Comparison of ENCODE assay signal across 8 cellular contexts in genomic region chr4:75514949-75515612, GRCh38. TPM values are rescaled to one million over a fixed set of nuclear protein-coding genes. Genes with fewer than 3 reads are reported as not detected.
DNase-seq lines count a peak whose midpoint lies in the region; ATAC-seq and TF ChIP-seq lines count a peak whose summit lies in the region.

No MANE protein-coding gene starts in this region.

- H3K4me3 Mint-ChIP-seq in CD14-positive monocyte, result peak overlapping the region in 1 of 2 donors; percentile 98

- H3K4me3 ChIP-seq in breast epithelium (peak overlapping the region; percentile 61 to 86 (median 79)), lung (peak overlapping the region; percentile 84), aorta (ENCODE audit: low read length in 2 of 2) (peak overlapping the region; percentile 36 to 100)

- peaks cover 0 to 2% (median 0%) of the 10 kb centered on the region in 3 donors for H3K27me3 Mint-ChIP-seq in CD14-positive monocyte (ENCODE audit: low read depth in 3 of 3)

- no peak for TF ChIP-seq POLR2A in breast epithelium (IDR thresholded peaks at IDR 0.05)

- intact Hi-C loops in CD14-positive monocyte (cut with micrococcal nuclease) (loop anchor here (10.0 kb wide), 1 partner anchor 210 kb away; the partner anchor contains the start of gene USO1 (in 2 of the 2)), breast epithelium (cut with DNase I; ENCODE audit: low total_unique reads) (no loop called here), aorta (cut with DNase I) (no loop called here)

- peak overlapping the region in 6 of 7 donors; percentile 98 to 99 (median 98) for H3K27ac Mint-ChIP-seq in CD14-positive monocyte

- no peak for DNase-seq in CD14-positive monocyte (ENCODE audit: low spot score)
- peak; percentile 42 for DNase-seq in NAMALWA (ENCODE audit: low spot score)
- no peak for DNase-seq in breast epithelium (ENCODE audit: low spot score in 2 of 2)
- no peak for DNase-seq in lung (ENCODE audit: low spot score)
- DNase-seq in aorta, result no peak
- DNase-seq in A172 (ENCODE audit: low spot score), result no peak

- WGBS in lung, 2 donors, result 51 to 59% methylated on average over 9 of the region's 9 CpGs
- 34 to 47% methylated on average over 9 of the region's 9 CpGs for WGBS in aorta, 2 donors

- H3K9me3 ChIP-seq in breast epithelium, result no peaks in the 10 kb centered on the region
- no peaks in the 10 kb centered on the region for H3K9me3 ChIP-seq in lung (ENCODE audit: control insufficient read depth in 2 of 2, insufficient read depth in 1 of 2, low read length in 1 of 2)
- H3K9me3 ChIP-seq in aorta (ENCODE audit: control insufficient read depth, low read length), result no peaks in the 10 kb centered on the region

- no peaks in the 10 kb centered on the region for H3K27me3 ChIP-seq in breast epithelium
- no peaks in the 10 kb centered on the region for H3K27me3 ChIP-seq in lung (ENCODE audit: control insufficient read depth, insufficient read depth)
- no peaks in the 10 kb centered on the region for H3K27me3 ChIP-seq in aorta (ENCODE audit: control insufficient read depth in 1 of 2, insufficient read depth in 2 of 2, low read length in 1 of 2)

- ATAC-seq in GM19351 (IDR thresholded peaks at IDR 0.05; ENCODE audit: unreplicated experiment) (peak; percentile 0), lung (ENCODE audit: insufficient read depth, low FRiP score) (no peak), aorta (ENCODE audit: low FRiP score) (no peak), HG03565 (IDR thresholded peaks at IDR 0.05; ENCODE audit: unreplicated experiment) (no peak)

- peaks cover 29 to 32% of the 10 kb centered on the region in 2 donors for H3K36me3 Mint-ChIP-seq in CD14-positive monocyte

- peaks cover 0 to 16% of the 10 kb centered on the region in 2 donors for H3K4me1 ChIP-seq in breast epithelium
- H3K4me1 ChIP-seq in lung (ENCODE audit: control insufficient read depth in 2 of 2, insufficient read depth in 2 of 2, low read length in 2 of 2), result peaks cover 1 to 23% of the 10 kb centered on the region in 2 donors
- H3K4me1 ChIP-seq in aorta (ENCODE audit: control insufficient read depth in 1 of 2, insufficient read depth in 2 of 2, low read length in 2 of 2), result peaks cover 5 to 11% of the 10 kb centered on the region in 2 donors

- TF ChIP-seq CTCF in CD14-positive monocyte (IDR thresholded peaks at IDR 0.05), result no peak
- TF ChIP-seq CTCF in breast epithelium (IDR thresholded peaks at IDR 0.05), result no peak
- TF ChIP-seq CTCF in lung (IDR thresholded peaks at IDR 0.05; ENCODE audit: control extremely low read depth, extremely low read depth), result no peak

- H3K36me3 ChIP-seq in breast epithelium (no peaks in the 10 kb centered on the region), lung (ENCODE audit: control insufficient read depth in 2 of 2, insufficient read depth in 2 of 2, low read length in 2 of 2) (peaks cover 3 to 4% of the 10 kb centered on the region in 2 donors), aorta (ENCODE audit: control insufficient read depth in 1 of 2, insufficient read depth in 2 of 2, low read length in 1 of 2) (no peaks in the 10 kb centered on the region)

- H3K4me1 Mint-ChIP-seq in CD14-positive monocyte, result peaks cover 22% of the 10 kb centered on the region

- H3K27ac ChIP-seq in breast epithelium (peak overlapping the region; percentile 94 to 96), lung (ENCODE audit: low read depth in 1 of 2, low read length in 1 of 2) (peak overlapping the region; percentile 93 to 97), aorta (ENCODE audit: low read depth in 1 of 2, low read length in 2 of 2) (peak overlapping the region; percentile 40 to 89)

- H3K9me3 Mint-ChIP-seq in CD14-positive monocyte, result peaks cover 0 to 1% (median 0%) of the 10 kb centered on the region in 7 donors

RNA-seq across cellular contexts. Expression of gene THAP6, which starts 0.8 kb away (rescaled TPM):
- polyA plus RNA-seq in CD14-positive monocyte, result 1 to 10 TPM; 2.3 to 6.1 TPM
- total RNA-seq in breast epithelium, result 10 to 100 TPM; 22.2 to 25.9 (median 25.9) TPM
- total RNA-seq in lung, result 10 to 100 TPM; 20.1 to 32.8 TPM
- polyA plus RNA-seq in lung, result 1 to 10 TPM; 4.4 to 5.9 TPM
- total RNA-seq in aorta, result 10 to 100 TPM; 21.2 to 28.0 TPM
- polyA plus RNA-seq in aorta, result 10 to 100 TPM in 1 of 2 donors, 1 to 10 TPM in 1; 9.2 to 10.5 TPM
- total RNA-seq in A172 (2014; rRNA removed; shearing (Covaris generic)), result 7.8 and 13.0 TPM in 2 replicates

RNA-seq across cellular contexts. Expression of gene RCHY1, which starts 0.9 kb away (rescaled TPM):
- polyA plus RNA-seq in CD14-positive monocyte, result 10 to 100 TPM; 22.5 to 44.1 TPM
- total RNA-seq in breast epithelium, result 10 to 100 TPM; 23.6 to 46.7 (median 25.6) TPM
- total RNA-seq in lung, result 10 to 100 TPM; 27.0 to 35.9 TPM
- 10 to 100 TPM; 11.3 to 27.5 TPM for polyA plus RNA-seq in lung
- 10 to 100 TPM; 30.0 to 33.5 TPM for total RNA-seq in aorta
- 10 to 100 TPM; 19.9 to 28.5 TPM for polyA plus RNA-seq in aorta
- total RNA-seq in A172 (2014; rRNA removed; shearing (Covaris generic)), result 8.3 and 9.3 TPM in 2 replicates

RNA-seq across cellular contexts. Expression of gene ODAPH, which starts 40.8 kb away (rescaled TPM):
- not detected for polyA plus RNA-seq in CD14-positive monocyte
- not detected for total RNA-seq in breast epithelium
- not detected for total RNA-seq in lung
- under 1 TPM; 0.02 to 0.10 TPM for polyA plus RNA-seq in lung
- total RNA-seq in aorta, result not detected
- not detected for polyA plus RNA-seq in aorta
- total RNA-seq in A172 (2014; rRNA removed; shearing (Covaris generic)), result not detected in 2 replicates

Comparison
In these comparisons a context has a peak if more than half of its experiments do, and no peak if none do; other contexts are left out.
1. intact Hi-C loops: an anchor here in CD14-positive monocyte (10.0 kb wide); none called in breast epithelium and aorta.